In the genomic region with DNA sequence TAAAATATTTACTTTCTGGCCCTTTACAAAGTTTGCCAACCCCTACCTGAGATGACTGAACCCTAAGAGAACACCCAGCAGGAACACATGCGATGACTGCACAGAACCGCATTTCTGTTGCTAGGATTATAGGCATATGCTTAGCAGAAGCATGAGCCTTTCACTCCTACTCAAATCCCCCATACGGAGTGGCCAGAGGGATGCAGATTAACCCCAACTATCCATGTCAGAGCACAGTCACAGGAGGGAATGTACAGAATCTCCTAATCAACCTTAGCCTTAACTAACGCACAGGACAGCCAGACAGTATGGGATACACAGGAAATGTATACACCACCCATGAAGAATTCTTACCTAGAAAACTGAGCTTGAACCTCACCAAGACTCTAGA, we compare ENCODE assay signal across 14 cellular contexts. TPM values are rescaled to one million over a fixed set of nuclear protein-coding genes. Genes with fewer than 3 reads are reported as not detected.
A peak's percentile ranks its signal among the peaks of the same experiment; 100 is the strongest.
DNase-seq lines count a peak whose midpoint lies in the region; ATAC-seq and TF ChIP-seq lines count a peak whose summit lies in the region.
"Had no signal": no experiment of that assay in that cellular context is flagged by ENCODE, and none has a peak within 500 bp of the region (broad histone marks: within the 10 kb centered on the region; RNA-seq: fewer than 3 reads in every experiment).

No MANE protein-coding gene starts in this region.

- H3K4me3 ChIP-seq in mesodermal cell (ENCODE audit: extremely low read depth, insufficient read depth, low read length, poor library complexity, severe bottlenecking) (no peak overlapping the region), left lung (no peak overlapping the region)
- H3K4me3 ChIP-seq: thoracic aorta had no signal

- H3K27ac ChIP-seq in mesodermal cell (ENCODE audit: low read depth, low read length, severe bottlenecking) (peak overlapping the region; percentile 98), left lung (no peak overlapping the region)
- H3K27ac ChIP-seq: thoracic aorta had no signal

- H3K4me3 Mint-ChIP-seq in CD14-positive monocyte, result no peak overlapping the region
- no peak overlapping the region for H3K4me3 Mint-ChIP-seq in activated CD4-positive, alpha-beta memory T cell treated with anti-CD3 and anti-CD28 coated beads for 36 hours

- no peak for ATAC-seq in GM18519 (IDR thresholded peaks at IDR 0.05; ENCODE audit: low FRiP score, unreplicated experiment)
- ATAC-seq in left lung, result no peak

- H3K9me3 Mint-ChIP-seq in CD14-positive monocyte, result no peaks in the 10 kb centered on the region
- no peaks in the 10 kb centered on the region for H3K9me3 Mint-ChIP-seq in activated CD4-positive, alpha-beta memory T cell treated with anti-CD3 and anti-CD28 coated beads for 36 hours
- H3K9me3 Mint-ChIP-seq: activated naive CD8-positive, alpha-beta T cell treated with anti-CD3 and anti-CD28 coated beads, Interleukin-2, amount 10 ng/mL, durations not matched to agents 7 days and 5 days had no signal

- TF ChIP-seq CTCF in CD14-positive monocyte (IDR thresholded peaks at IDR 0.05) (no peak), left lung (IDR thresholded peaks at IDR 0.05) (no peak)

- POLR2A ChIA-PET in activated CD4-positive, alpha-beta memory T cell treated with anti-CD3 and anti-CD28 coated beads for 36 hours (lab: Charles Lee), result no interaction called here

- H3K36me3 Mint-ChIP-seq in CD14-positive monocyte, result peaks cover 45% of the 10 kb centered on the region in 2 donors
- H3K36me3 Mint-ChIP-seq in activated CD4-positive, alpha-beta memory T cell treated with anti-CD3 and anti-CD28 coated beads for 36 hours, result peaks cover 50% of the 10 kb centered on the region

- 69 to 82% methylated on average over 4 of the region's 4 CpGs for WGBS in mesodermal cell (ENCODE audit: insufficient coverage in 2 of 2), 2 experiments

- in situ Hi-C loops in G401 (cut with HindIII; ENCODE audit: low sequenced_read_pairs), result no loop called here

- H3K27me3 ChIP-seq in left lung, result no peaks in the 10 kb centered on the region

- H3K36me3 ChIP-seq in mesodermal cell (ENCODE audit: control insufficient read depth, insufficient read depth, low read length), result peaks cover 61% of the 10 kb centered on the region
- peaks cover 0 to 44% of the 10 kb centered on the region in 2 donors for H3K36me3 ChIP-seq in left lung

- DNase-seq in CD14-positive monocyte (ENCODE audit: low spot score) (no peak), G401 (ENCODE audit: low spot score) (peak; percentile 55), NCI-H1092 (lab: John Stamatoyannopoulos, UW) (no peak), left lung (no peak)
- no peak for DNase-seq in activated CD4-positive, alpha-beta memory T cell treated with anti-CD3 and anti-CD28 coated beads for 36 hours
- DNase-seq: activated naive CD8-positive, alpha-beta T cell treated with anti-CD3 and anti-CD28 coated beads, Interleukin-2, amount 10 ng/mL, durations not matched to agents 7 days and 5 days; C1 segment of cervical spinal cord; central memory CD4-positive, alpha-beta T cell; GDM1; NCI-H1092 treated with DMSO at 0.1 percent for 48 hours had no signal

- H3K4me1 ChIP-seq in mesodermal cell (ENCODE audit: control insufficient read depth, insufficient read depth, low read length, poor library complexity, severe bottlenecking) (peaks cover 25% of the 10 kb centered on the region), left lung (peaks cover 12 to 82% of the 10 kb centered on the region in 2 donors)

- H3K27ac Mint-ChIP-seq in CD14-positive monocyte, result peak overlapping the region in 6 of 7 donors; percentile 2 to 84 (median 6)
- peak overlapping the region; percentile 47 for H3K27ac Mint-ChIP-seq in activated CD4-positive, alpha-beta memory T cell treated with anti-CD3 and anti-CD28 coated beads for 36 hours

- intact Hi-C loops in CD14-positive monocyte (cut with micrococcal nuclease), result no loop called here
- intact Hi-C loops in activated CD4-positive, alpha-beta memory T cell treated with anti-CD3 and anti-CD28 coated beads for 36 hours (cut with micrococcal nuclease), result no loop called here
- intact Hi-C loops in left lung (cut with DNase I), result no loop called here

- no peaks in the 10 kb centered on the region for H3K9me3 ChIP-seq in mesodermal cell (ENCODE audit: control insufficient read depth, low read length)
- H3K9me3 ChIP-seq in left lung, result no peaks in the 10 kb centered on the region
- H3K9me3 ChIP-seq: thoracic aorta had no signal

- peaks cover 73% of the 10 kb centered on the region for H3K4me1 Mint-ChIP-seq in CD14-positive monocyte
- H3K4me1 Mint-ChIP-seq in activated CD4-positive, alpha-beta memory T cell treated with anti-CD3 and anti-CD28 coated beads for 36 hours (ENCODE audit: low read depth), result peaks cover 55% of the 10 kb centered on the region

- CTCF ChIA-PET in activated CD4-positive, alpha-beta memory T cell treated with anti-CD3 and anti-CD28 coated beads for 36 hours (lab: Charles Lee), result interaction anchor here (0.8 kb wide), 1 partner anchor 180 kb away, joined by 3 read pairs; the partner anchor contains the start of gene MIAT

- H3K27me3 Mint-ChIP-seq in CD14-positive monocyte (ENCODE audit: low read depth in 3 of 3), result peaks cover 0 to 4% (median 0%) of the 10 kb centered on the region in 3 donors
- H3K27me3 Mint-ChIP-seq in activated CD4-positive, alpha-beta memory T cell treated with anti-CD3 and anti-CD28 coated beads for 36 hours, result no peaks in the 10 kb centered on the region
- H3K27me3 Mint-ChIP-seq: activated naive CD8-positive, alpha-beta T cell treated with anti-CD3 and anti-CD28 coated beads, Interleukin-2, amount 10 ng/mL, durations not matched to agents 7 days and 5 days; progenitor cell of endocrine pancreas had no signal

RNA-seq across cellular contexts. Expression of gene HPS4, which starts 6.2 kb away (rescaled TPM):
- polyA plus RNA-seq in CD14-positive monocyte, result 1 to 10 TPM; 5.7 to 7.5 TPM
- 23.6 and 32.7 TPM in 2 replicates for total RNA-seq in G401 (2014; rRNA removed; shearing (Covaris generic))
- 10 to 100 TPM; 41.7 to 44.3 TPM for total RNA-seq in activated CD4-positive, alpha-beta memory T cell treated with anti-CD3 and anti-CD28 coated beads for 36 hours
- 27.0 TPM for polyA plus RNA-seq in mesodermal cell (2013, experiment 1 of 2)
- polyA plus RNA-seq in mesodermal cell (2013, experiment 2 of 2), result 23.4 TPM
- total RNA-seq in left lung, result 10 to 100 TPM; 25.4 to 30.1 TPM

RNA-seq across cellular contexts. Expression of gene SRRD, which starts 6.3 kb away (rescaled TPM):
- 10 to 100 TPM; 10.0 to 15.0 TPM for polyA plus RNA-seq in CD14-positive monocyte
- total RNA-seq in G401 (2014; rRNA removed; shearing (Covaris generic)), result 32.4 and 47.1 TPM in 2 replicates
- total RNA-seq in activated CD4-positive, alpha-beta memory T cell treated with anti-CD3 and anti-CD28 coated beads for 36 hours, result 10 to 100 TPM; 20.6 to 22.0 TPM
- polyA plus RNA-seq in mesodermal cell (2013, experiment 1 of 2), result 18.7 TPM
- polyA plus RNA-seq in mesodermal cell (2013, experiment 2 of 2), result 16.4 TPM
- 10 to 100 TPM; 18.5 to 19.2 TPM for total RNA-seq in left lung

RNA-seq across cellular contexts. Expression of gene TFIP11, which starts 34.9 kb away (rescaled TPM):
- polyA plus RNA-seq in CD14-positive monocyte, result 10 to 100 TPM; 10.1 to 19.8 TPM
- total RNA-seq in G401 (2014; rRNA removed; shearing (Covaris generic)), result 39.1 and 60.0 TPM in 2 replicates
- 10 to 100 TPM; 41.1 to 43.0 TPM for total RNA-seq in activated CD4-positive, alpha-beta memory T cell treated with anti-CD3 and anti-CD28 coated beads for 36 hours
- polyA plus RNA-seq in mesodermal cell (2013, experiment 1 of 2), result 22.9 TPM
- 24.9 TPM for polyA plus RNA-seq in mesodermal cell (2013, experiment 2 of 2)
- 10 to 100 TPM; 32.1 to 39.2 TPM for total RNA-seq in left lung

RNA-seq across cellular contexts. Expression of gene ASPHD2, which starts 48.3 kb away (rescaled TPM):
- 1 to 10 TPM; 2.6 to 6.2 TPM for polyA plus RNA-seq in CD14-positive monocyte
- 2.8 and 3.2 TPM in 2 replicates for total RNA-seq in G401 (2014; rRNA removed; shearing (Covaris generic))
- total RNA-seq in activated CD4-positive, alpha-beta memory T cell treated with anti-CD3 and anti-CD28 coated beads for 36 hours, result 1 to 10 TPM; 9.2 to 10.0 TPM
- 7.3 TPM for polyA plus RNA-seq in mesodermal cell (2013, experiment 1 of 2)
- 4.8 TPM for polyA plus RNA-seq in mesodermal cell (2013, experiment 2 of 2)
- total RNA-seq in left lung, result 1 to 10 TPM; 1.3 to 2.1 TPM
